ENCODE assay signal across 10 cellular contexts in the genomic region with DNA sequence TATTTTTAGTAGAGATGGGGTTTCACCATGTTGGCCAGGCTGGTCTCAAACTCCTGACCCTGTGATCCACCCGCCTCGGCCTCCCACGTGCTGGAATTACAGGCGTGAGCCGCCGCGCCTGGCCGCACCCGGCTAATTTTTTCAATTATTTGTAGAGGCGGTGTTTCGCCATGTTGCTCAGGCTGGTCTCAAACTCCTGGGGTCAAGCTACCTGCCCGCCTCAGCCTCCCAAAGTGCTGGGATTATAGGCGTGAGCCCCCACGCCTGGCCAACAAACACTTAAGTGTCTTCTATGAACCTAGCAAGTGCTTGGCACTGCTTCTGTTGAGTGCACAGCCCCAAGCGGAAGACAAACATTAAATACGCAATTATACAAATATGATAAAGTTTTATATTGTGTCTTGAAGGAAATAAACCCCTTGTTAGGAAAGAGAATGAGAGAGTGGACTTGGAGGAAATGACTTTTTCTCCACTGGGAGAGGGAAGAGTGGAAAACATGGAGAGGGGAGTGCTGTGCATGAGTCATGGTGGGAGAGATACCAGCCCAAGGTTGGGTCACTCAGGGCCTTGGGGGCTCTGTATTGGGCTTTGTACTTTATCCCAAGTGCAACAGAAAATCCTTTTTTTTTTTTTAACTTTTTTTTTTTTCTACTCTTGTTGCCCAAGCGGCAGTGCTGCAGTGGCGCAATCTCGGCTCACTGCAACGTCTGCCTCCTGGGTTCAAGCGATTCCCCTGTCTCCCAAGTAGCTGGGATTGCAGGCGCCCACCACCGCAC. TPM values are rescaled to one million over a fixed set of nuclear protein-coding genes. Genes with fewer than 3 reads are reported as not detected.
DNase-seq lines count a peak whose midpoint lies in the region; ATAC-seq and TF ChIP-seq lines count a peak whose summit lies in the region.
"Had no signal": no experiment of that assay in that cellular context is flagged by ENCODE, and none has a peak within 500 bp of the region (broad histone marks: within the 10 kb centered on the region; RNA-seq: fewer than 3 reads in every experiment).

No MANE protein-coding gene starts in this region.

- peak overlapping the region; percentile 29; the same call in 1 of the 2 replicates for H3K4me3 ChIP-seq in PC-3 (ENCODE audit: low read length)
- no peak overlapping the region for H3K4me3 ChIP-seq in stomach
- H3K4me3 ChIP-seq: BLaER1 treated with 17β-estradiol and CSF1 and Interleukin-3, amounts not matched to agents 10 nM and 100 nM had no signal

- POLR2A ChIA-PET in PC-3 (lab: Charles Lee; ENCODE audit: unreplicated experiment) = interaction anchor here (0.8 to 1.0 kb wide), 2 partner anchors 41 to 130 kb away, joined by 3 to 5 read pairs; a partner anchor contains a TSS

- peak; percentile 8 for DNase-seq in NOMO-1 treated with DMSO at 0.1 percent for 48 hours (lab: John Stamatoyannopoulos, UW; ENCODE audit: unreplicated experiment)
- DNase-seq in NOMO-1 (lab: John Stamatoyannopoulos, UW; ENCODE audit: unreplicated experiment in 2 of 2) = no peak
- DNase-seq in PC-3 = peak; percentile 81
- peak; percentile 53 to 59 for DNase-seq in left colon
- peak; percentile 47 for DNase-seq in stomach
- no peak for DNase-seq in activated CD4-positive, alpha-beta T cell treated with anti-CD3 and anti-CD28 coated beads for 4 hours
- DNase-seq in NCI-H128 (lab: John Stamatoyannopoulos, UW; ENCODE audit: unreplicated experiment) = no peak
- DNase-seq: NK-92 treated with Interleukin-12 subunit alpha and Interleukin-12 subunit beta, amount 100 ng/mL, for 24 hours had no signal

- H3K36me3 ChIP-seq in PC-3 (ENCODE audit: low read depth, low read length) (no peaks in the 10 kb centered on the region), stomach (no peaks in the 10 kb centered on the region)
- H3K36me3 ChIP-seq: BLaER1 treated with 17β-estradiol and CSF1 and Interleukin-3, amounts not matched to agents 10 nM and 100 nM had no signal

- H3K9me3 ChIP-seq in PC-3 (ENCODE audit: low read length) = no peaks in the 10 kb centered on the region
- H3K9me3 ChIP-seq in stomach = no peaks in the 10 kb centered on the region
- H3K9me3 ChIP-seq: BLaER1 treated with 17β-estradiol and CSF1 and Interleukin-3, amounts not matched to agents 10 nM and 100 nM had no signal

- no TSS peak for BruUV-seq in PC-3 (replicated peaks; lab: Mats Ljungman, UMichigan)

- H3F3A ChIP-seq in PC-3 (ENCODE audit: low read length, unreplicated experiment) = no peaks in the 10 kb centered on the region

- 32 to 70% (median 49%) methylated on average over 23 of the region's 23 CpGs for WGBS in stomach, 5 donors

- no peaks in the 10 kb centered on the region for H3K27me3 ChIP-seq in PC-3 (ENCODE audit: low read length)
- H3K27me3 ChIP-seq in stomach = no peaks in the 10 kb centered on the region
- H3K27me3 ChIP-seq: BLaER1 treated with 17β-estradiol and CSF1 and Interleukin-3, amounts not matched to agents 10 nM and 100 nM had no signal

- H3K9me2 ChIP-seq in PC-3 (replicated peaks; ENCODE audit: low read length) = no peaks in the 10 kb centered on the region

- no peaks in the 10 kb centered on the region for H4K20me1 ChIP-seq in PC-3 (ENCODE audit: low read length)
- H4K20me1 ChIP-seq: BLaER1 treated with 17β-estradiol and CSF1 and Interleukin-3, amounts not matched to agents 10 nM and 100 nM had no signal

- H3K79me2 ChIP-seq in PC-3 (ENCODE audit: low read length) = no peaks in the 10 kb centered on the region

- no peak for TF ChIP-seq POLR2A in stomach (IDR thresholded peaks at IDR 0.05)

- H3K4me1 ChIP-seq in PC-3 (ENCODE audit: insufficient read depth, low read length) (peaks cover 18% of the 10 kb centered on the region), stomach (peaks cover 7 to 15% (median 9%) of the 10 kb centered on the region in 4 donors)

- peak overlapping the region; percentile 30; the same call in 1 of the 2 replicates for H3K9ac ChIP-seq in PC-3 (ENCODE audit: low read length)
- H3K9ac ChIP-seq: BLaER1 treated with 17β-estradiol and CSF1 and Interleukin-3, amounts not matched to agents 10 nM and 100 nM had no signal

- peak overlapping the region; percentile 74 for H3K4me2 ChIP-seq in PC-3 (ENCODE audit: low read length)

- CTCF ChIA-PET in PC-3 (lab: Charles Lee) = interaction anchor here (0.5 to 1.2 kb wide), 8 partner anchors 10 to 134 kb away, joined by 3 to 29 read pairs (median 5); no protein-coding TSS in a partner anchor

- intact Hi-C loops in PC-3 (cut with micrococcal nuclease) = loop anchor here (1.0 to 10.0 kb wide), 4 partner anchors 17 to 389 kb away; no protein-coding TSS in a partner anchor
- intact Hi-C loops in left colon (cut with DNase I, micrococcal nuclease) = loop anchor here in 1 of 2 donors (10.0 kb wide), 1 partner anchor 121 kb away; no protein-coding TSS in a partner anchor
- intact Hi-C loops in stomach (cut with DNase I; ENCODE audit: low total_unique reads) = no loop called here

- peak overlapping the region; percentile 74 for H2AFZ ChIP-seq in PC-3 (ENCODE audit: low read length)

- no peak for TF ChIP-seq EP300 in stomach (IDR thresholded peaks at IDR 0.05)

- H3K27ac ChIP-seq in PC-3 (ENCODE audit: low read length) = peak overlapping the region; percentile 49
- H3K27ac ChIP-seq in stomach = peak overlapping the region; percentile 68 to 82 (median 75)
- H3K27ac ChIP-seq: BLaER1 treated with 17β-estradiol and CSF1 and Interleukin-3, amounts not matched to agents 10 nM and 100 nM had no signal

- ATAC-seq in PC-3 = peak; percentile 82
- peak; percentile 83 for ATAC-seq in left colon
- ATAC-seq in GM21528 (IDR thresholded peaks at IDR 0.05; ENCODE audit: low FRiP score, unreplicated experiment) = no peak

- TF ChIP-seq CTCF in PC-3 (conservative IDR thresholded peaks at IDR 0.05; ENCODE audit: low read depth, low read length) = no peak
- no peak for TF ChIP-seq CTCF in stomach (IDR thresholded peaks at IDR 0.05)

RNA-seq across cellular contexts. Expression of a gene that starts 41.4 kb away (rescaled TPM):
- total RNA-seq in PC-3 (2014; rRNA removed) (56.7 and 67.2 TPM in 2 replicates), left colon (100 to 1,000 TPM; 291 to 319 TPM), stomach (100 to 1,000 TPM in 1 of 5 donors, 10 to 100 TPM in 4; 16.8 to 187 (median 47.8) TPM)
- 100 to 1,000 TPM in 1 of 3 donors, 10 to 100 TPM in 2; 50.0 to 107 (median 68.9) TPM for polyA plus RNA-seq in stomach

RNA-seq across cellular contexts. Expression of a gene that starts 56.4 kb away (rescaled TPM):
- total RNA-seq in PC-3 (2014; rRNA removed) (96.9 and 97.3 TPM in 2 replicates), left colon (100 to 1,000 TPM; 172 to 179 TPM), stomach (100 to 1,000 TPM in 1 of 5 donors, 10 to 100 TPM in 4; 58.2 to 143 (median 67.4) TPM)
- polyA plus RNA-seq in stomach = 100 to 1,000 TPM in 2 of 3 donors, 10 to 100 TPM in 1; 96.9 to 160 (median 135) TPM

Comparison
In these comparisons a context has a peak if more than half of its experiments do, and no peak if none do; other contexts are left out.
1. DNase-seq: peak in NOMO-1 treated with DMSO at 0.1 percent for 48 hours (single experiment), PC-3 (single experiment), left colon (2 of 2) and stomach (single experiment); none in NOMO-1 (0 of 2), activated CD4-positive, alpha-beta T cell treated with anti-CD3 and anti-CD28 coated beads for 4 hours (0 of 2) and NCI-H128 (single experiment).